ENCODE assay signal across 2 cellular contexts in genomic region chr19:7209597-7210325, GRCh38.
TF ChIP-seq lines count a peak whose summit lies in the region.

No MANE protein-coding gene starts in this region.

TF ChIP-seq in GM12878, 131 proteins besides CTCF, POLR2A, EP300 and RAD21:
- peak; percentile 78; the same call in 1 of the 2 replicates for TF ChIP-seq RELB (IDR thresholded peaks at IDR 0.05; ENCODE audit: low read depth)
- TF ChIP-seq NBN (IDR thresholded peaks at IDR 0.05) = peak; percentile 56
- TF ChIP-seq NR2F1 (conservative IDR thresholded peaks at IDR 0.05) = peak; percentile 61
- peak; percentile 32 for TF ChIP-seq BCL3 (IDR thresholded peaks at IDR 0.05; ENCODE audit: borderline replicate concordance, insufficient read depth, low read depth, low read length, poor library complexity, severe bottlenecking)
- peak; percentile 43; the same call in 1 of the 2 replicates for TF ChIP-seq RUNX3 (IDR thresholded peaks at IDR 0.05; ENCODE audit: low read length)
- peak; percentile 30; the same call in 1 of the 2 replicates for TF ChIP-seq EED (IDR thresholded peaks at IDR 0.05; ENCODE audit: low read depth)
- peak; percentile 56 to 67; a peak in 2 of 4 replicates for TF ChIP-seq IKZF2 (IDR thresholded peaks at IDR 0.05)
- TF ChIP-seq ZNF217 (IDR thresholded peaks at IDR 0.05) = 0 out of 2 replicates have a peak, but pooled peaks have one; percentile 33
- TF ChIP-seq NFIC (IDR thresholded peaks at IDR 0.05; ENCODE audit: low read depth, low read length) = peak; percentile 38; the same call in 1 of the 2 replicates
- peak; percentile 8 for TF ChIP-seq MEF2B (IDR thresholded peaks at IDR 0.05; ENCODE audit: partially characterized antibody, poor library complexity, severe bottlenecking)
- peak; percentile 19; the same call in 1 of the 2 replicates for TF ChIP-seq MLLT1 (IDR thresholded peaks at IDR 0.05)
- peak; percentile 28 to 79; a peak in 2 of 4 replicates for TF ChIP-seq BHLHE40 (IDR thresholded peaks at IDR 0.05; ENCODE audit: borderline replicate concordance in 1 of 2, low read depth in 2 of 2, low read length in 1 of 2)
- peak; percentile 69 for TF ChIP-seq RELA (IDR thresholded peaks at IDR 0.05; ENCODE audit: borderline replicate concordance, partially characterized antibody)
- peak; percentile 29; the same call in 1 of the 2 replicates for TF ChIP-seq PAX5 (IDR thresholded peaks at IDR 0.05; ENCODE audit: borderline replicate concordance, low read depth, low read length)
- peak; percentile 68; the same call in 1 of the 2 replicates for TF ChIP-seq IKZF1 (conservative IDR thresholded peaks at IDR 0.05)
- 0 out of 2 replicates have a peak, but pooled peaks have one; percentile 23 for TF ChIP-seq HDGF (IDR thresholded peaks at IDR 0.05)
- TF ChIP-seq ETV6 (conservative IDR thresholded peaks at IDR 0.05 in 1 of 2, IDR thresholded peaks at IDR 0.05 in 1 of 2; ENCODE audit: borderline replicate concordance in 1 of 2, low read depth in 1 of 2) = peak in 1 of 2 experiments; percentile 24; a peak in 1 of 4 replicates

TF ChIP-seq in HepG2, 621 proteins besides CTCF, POLR2A, EP300 and RAD21:
- TF ChIP-seq ZNF121 (CRISPR knock-in tag; IDR thresholded peaks at IDR 0.05) = peak; percentile 55
